Comparison of ENCODE assay signal across 2 cellular contexts in genomic region chr11:17683378-17684161, GRCh38.
TF ChIP-seq lines count a peak whose summit lies in the region.

No MANE protein-coding gene starts in this region.

TF ChIP-seq in HCT116, 20 proteins besides CTCF, POLR2A, EP300 and RAD21 (continued from another document):
- TF ChIP-seq SP1 (IDR thresholded peaks at IDR 0.05; ENCODE audit: low read depth) (peak; percentile 25; the same call in 1 of the 2 replicates), POLR2AphosphoS5 (IDR thresholded peaks at IDR 0.05; ENCODE audit: low read depth, low read length) (no peak), ATF3 (IDR thresholded peaks at IDR 0.05) (no peak), CEBPB (IDR thresholded peaks at IDR 0.05; ENCODE audit: low read depth) (no peak), EGR1 (IDR thresholded peaks at IDR 0.05; ENCODE audit: low read depth) (no peak), EZH2phosphoT487 (IDR thresholded peaks at IDR 0.05; ENCODE audit: borderline replicate concordance) (no peak), SRF (IDR thresholded peaks at IDR 0.05; ENCODE audit: low read depth) (no peak), CBX3 (IDR thresholded peaks at IDR 0.05; ENCODE audit: low read depth) (peak; percentile 86; the same call in 1 of the 2 replicates), TCF7L2 (IDR thresholded peaks at IDR 0.05; ENCODE audit: borderline replicate concordance, extremely low read depth, insufficient read depth, insufficient read length) (no peak), YY1 (IDR thresholded peaks at IDR 0.05; ENCODE audit: extremely low read depth, insufficient replicate concordance, low read depth, low read length) (no peak), ZNF274 (IDR thresholded peaks at IDR 0.05; ENCODE audit: low read depth, low read length) (no peak), SIN3A (IDR thresholded peaks at IDR 0.05; ENCODE audit: low read depth) (0 out of 2 replicates have a peak, but pooled peaks have one; percentile 29), ELF1 (IDR thresholded peaks at IDR 0.05; ENCODE audit: borderline replicate concordance, low read depth) (no peak), EZH2 (IDR thresholded peaks at IDR 0.05) (no peak), MAX (IDR thresholded peaks at IDR 0.05) (peak; percentile 90), ZFX (IDR thresholded peaks at IDR 0.05) (no peak), ZBTB33 (IDR thresholded peaks at IDR 0.05; ENCODE audit: extremely low read depth, insufficient replicate concordance, low read length) (no peak), FOSL1 (IDR thresholded peaks at IDR 0.05; ENCODE audit: low read depth) (peak; percentile 58)
- TF ChIP-seq, protein P1, sequence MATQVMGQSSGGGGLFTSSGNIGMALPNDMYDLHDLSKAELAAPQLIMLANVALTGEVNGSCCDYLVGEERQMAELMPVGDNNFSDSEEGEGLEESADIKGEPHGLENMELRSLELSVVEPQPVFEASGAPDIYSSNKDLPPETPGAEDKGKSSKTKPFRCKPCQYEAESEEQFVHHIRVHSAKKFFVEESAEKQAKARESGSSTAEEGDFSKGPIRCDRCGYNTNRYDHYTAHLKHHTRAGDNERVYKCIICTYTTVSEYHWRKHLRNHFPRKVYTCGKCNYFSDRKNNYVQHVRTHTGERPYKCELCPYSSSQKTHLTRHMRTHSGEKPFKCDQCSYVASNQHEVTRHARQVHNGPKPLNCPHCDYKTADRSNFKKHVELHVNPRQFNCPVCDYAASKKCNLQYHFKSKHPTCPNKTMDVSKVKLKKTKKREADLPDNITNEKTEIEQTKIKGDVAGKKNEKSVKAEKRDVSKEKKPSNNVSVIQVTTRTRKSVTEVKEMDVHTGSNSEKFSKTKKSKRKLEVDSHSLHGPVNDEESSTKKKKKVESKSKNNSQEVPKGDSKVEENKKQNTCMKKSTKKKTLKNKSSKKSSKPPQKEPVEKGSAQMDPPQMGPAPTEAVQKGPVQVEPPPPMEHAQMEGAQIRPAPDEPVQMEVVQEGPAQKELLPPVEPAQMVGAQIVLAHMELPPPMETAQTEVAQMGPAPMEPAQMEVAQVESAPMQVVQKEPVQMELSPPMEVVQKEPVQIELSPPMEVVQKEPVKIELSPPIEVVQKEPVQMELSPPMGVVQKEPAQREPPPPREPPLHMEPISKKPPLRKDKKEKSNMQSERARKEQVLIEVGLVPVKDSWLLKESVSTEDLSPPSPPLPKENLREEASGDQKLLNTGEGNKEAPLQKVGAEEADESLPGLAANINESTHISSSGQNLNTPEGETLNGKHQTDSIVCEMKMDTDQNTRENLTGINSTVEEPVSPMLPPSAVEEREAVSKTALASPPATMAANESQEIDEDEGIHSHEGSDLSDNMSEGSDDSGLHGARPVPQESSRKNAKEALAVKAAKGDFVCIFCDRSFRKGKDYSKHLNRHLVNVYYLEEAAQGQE (IDR thresholded peaks at IDR 0.05; ENCODE audit: low read depth) = no peak

TF ChIP-seq in GM23338, 12 proteins besides CTCF, POLR2A, EP300 and RAD21 (continued from another document):
- TF ChIP-seq CREB1 (CRISPR knock-in tag; IDR thresholded peaks at IDR 0.05; ENCODE audit: low read depth) = no peak
- TF ChIP-seq, protein P2, sequence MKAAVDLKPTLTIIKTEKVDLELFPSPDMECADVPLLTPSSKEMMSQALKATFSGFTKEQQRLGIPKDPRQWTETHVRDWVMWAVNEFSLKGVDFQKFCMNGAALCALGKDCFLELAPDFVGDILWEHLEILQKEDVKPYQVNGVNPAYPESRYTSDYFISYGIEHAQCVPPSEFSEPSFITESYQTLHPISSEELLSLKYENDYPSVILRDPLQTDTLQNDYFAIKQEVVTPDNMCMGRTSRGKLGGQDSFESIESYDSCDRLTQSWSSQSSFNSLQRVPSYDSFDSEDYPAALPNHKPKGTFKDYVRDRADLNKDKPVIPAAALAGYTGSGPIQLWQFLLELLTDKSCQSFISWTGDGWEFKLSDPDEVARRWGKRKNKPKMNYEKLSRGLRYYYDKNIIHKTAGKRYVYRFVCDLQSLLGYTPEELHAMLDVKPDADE (IDR thresholded peaks at IDR 0.05) = no peak
- no peak for TF ChIP-seq NANOG (IDR thresholded peaks at IDR 0.05; ENCODE audit: borderline replicate concordance)
- TF ChIP-seq EZH2phosphoT487 (IDR thresholded peaks at IDR 0.05; ENCODE audit: unreplicated experiment) = no peak
- TF ChIP-seq, protein P3, sequence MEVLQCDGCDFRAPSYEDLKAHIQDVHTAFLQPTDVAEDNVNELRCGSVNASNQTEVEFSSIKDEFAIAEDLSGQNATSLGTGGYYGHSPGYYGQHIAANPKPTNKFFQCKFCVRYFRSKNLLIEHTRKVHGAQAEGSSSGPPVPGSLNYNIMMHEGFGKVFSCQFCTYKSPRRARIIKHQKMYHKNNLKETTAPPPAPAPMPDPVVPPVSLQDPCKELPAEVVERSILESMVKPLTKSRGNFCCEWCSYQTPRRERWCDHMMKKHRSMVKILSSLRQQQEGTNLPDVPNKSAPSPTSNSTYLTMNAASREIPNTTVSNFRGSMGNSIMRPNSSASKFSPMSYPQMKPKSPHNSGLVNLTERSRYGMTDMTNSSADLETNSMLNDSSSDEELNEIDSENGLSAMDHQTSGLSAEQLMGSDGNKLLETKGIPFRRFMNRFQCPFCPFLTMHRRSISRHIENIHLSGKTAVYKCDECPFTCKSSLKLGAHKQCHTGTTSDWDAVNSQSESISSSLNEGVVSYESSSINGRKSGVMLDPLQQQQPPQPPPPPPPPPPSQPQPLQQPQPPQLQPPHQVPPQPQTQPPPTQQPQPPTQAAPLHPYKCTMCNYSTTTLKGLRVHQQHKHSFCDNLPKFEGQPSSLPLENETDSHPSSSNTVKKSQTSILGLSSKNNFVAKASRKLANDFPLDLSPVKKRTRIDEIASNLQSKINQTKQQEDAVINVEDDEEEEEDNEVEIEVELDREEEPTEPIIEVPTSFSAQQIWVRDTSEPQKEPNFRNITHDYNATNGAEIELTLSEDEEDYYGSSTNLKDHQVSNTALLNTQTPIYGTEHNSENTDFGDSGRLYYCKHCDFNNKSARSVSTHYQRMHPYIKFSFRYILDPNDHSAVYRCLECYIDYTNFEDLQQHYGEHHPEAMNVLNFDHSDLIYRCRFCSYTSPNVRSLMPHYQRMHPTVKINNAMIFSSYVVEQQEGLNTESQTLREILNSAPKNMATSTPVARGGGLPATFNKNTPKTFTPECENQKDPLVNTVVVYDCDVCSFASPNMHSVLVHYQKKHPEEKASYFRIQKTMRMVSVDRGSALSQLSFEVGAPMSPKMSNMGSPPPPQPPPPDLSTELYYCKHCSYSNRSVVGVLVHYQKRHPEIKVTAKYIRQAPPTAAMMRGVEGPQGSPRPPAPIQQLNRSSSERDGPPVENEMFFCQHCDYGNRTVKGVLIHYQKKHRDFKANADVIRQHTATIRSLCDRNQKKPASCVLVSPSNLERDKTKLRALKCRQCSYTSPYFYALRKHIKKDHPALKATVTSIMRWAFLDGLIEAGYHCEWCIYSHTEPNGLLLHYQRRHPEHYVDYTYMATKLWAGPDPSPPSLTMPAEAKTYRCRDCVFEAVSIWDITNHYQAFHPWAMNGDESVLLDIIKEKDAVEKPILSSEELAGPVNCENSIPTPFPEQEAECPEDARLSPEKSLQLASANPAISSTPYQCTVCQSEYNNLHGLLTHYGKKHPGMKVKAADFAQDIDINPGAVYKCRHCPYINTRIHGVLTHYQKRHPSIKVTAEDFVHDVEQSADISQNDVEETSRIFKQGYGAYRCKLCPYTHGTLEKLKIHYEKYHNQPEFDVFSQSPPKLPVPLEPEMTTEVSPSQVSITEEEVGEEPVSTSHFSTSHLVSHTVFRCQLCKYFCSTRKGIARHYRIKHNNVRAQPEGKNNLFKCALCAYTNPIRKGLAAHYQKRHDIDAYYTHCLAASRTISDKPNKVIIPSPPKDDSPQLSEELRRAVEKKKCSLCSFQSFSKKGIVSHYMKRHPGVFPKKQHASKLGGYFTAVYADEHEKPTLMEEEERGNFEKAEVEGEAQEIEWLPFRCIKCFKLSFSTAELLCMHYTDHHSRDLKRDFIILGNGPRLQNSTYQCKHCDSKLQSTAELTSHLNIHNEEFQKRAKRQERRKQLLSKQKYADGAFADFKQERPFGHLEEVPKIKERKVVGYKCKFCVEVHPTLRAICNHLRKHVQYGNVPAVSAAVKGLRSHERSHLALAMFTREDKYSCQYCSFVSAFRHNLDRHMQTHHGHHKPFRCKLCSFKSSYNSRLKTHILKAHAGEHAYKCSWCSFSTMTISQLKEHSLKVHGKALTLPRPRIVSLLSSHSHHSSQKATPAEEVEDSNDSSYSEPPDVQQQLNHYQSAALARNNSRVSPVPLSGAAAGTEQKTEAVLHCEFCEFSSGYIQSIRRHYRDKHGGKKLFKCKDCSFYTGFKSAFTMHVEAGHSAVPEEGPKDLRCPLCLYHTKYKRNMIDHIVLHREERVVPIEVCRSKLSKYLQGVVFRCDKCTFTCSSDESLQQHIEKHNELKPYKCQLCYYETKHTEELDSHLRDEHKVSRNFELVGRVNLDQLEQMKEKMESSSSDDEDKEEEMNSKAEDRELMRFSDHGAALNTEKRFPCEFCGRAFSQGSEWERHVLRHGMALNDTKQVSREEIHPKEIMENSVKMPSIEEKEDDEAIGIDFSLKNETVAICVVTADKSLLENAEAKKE (CRISPR knock-in tag; IDR thresholded peaks at IDR 0.05) = no peak
- no peak for TF ChIP-seq POLR2AphosphoS5 (IDR thresholded peaks at IDR 0.05; ENCODE audit: low read depth)
- TF ChIP-seq, protein P1 (IDR thresholded peaks at IDR 0.05; ENCODE audit: unreplicated experiment) = no peak
- no peak for TF ChIP-seq JUNB (IDR thresholded peaks at IDR 0.05; ENCODE audit: unreplicated experiment)
- no peak for TF ChIP-seq STAT1 (IDR thresholded peaks at IDR 0.05; ENCODE audit: unreplicated experiment)
- no peak for TF ChIP-seq ZNF114 (CRISPR knock-in tag; IDR thresholded peaks at IDR 0.05)
